ENCODE assay signal across 8 cellular contexts in genomic region chr1:206203364-206204158, GRCh38. TPM values are rescaled to one million over a fixed set of nuclear protein-coding genes. Genes with fewer than 3 reads are reported as not detected.
DNase-seq lines count a peak whose midpoint lies in the region; ATAC-seq and TF ChIP-seq lines count a peak whose summit lies in the region.
"Not testable (repeated sequence)": the region's sequence is repeated elsewhere in the genome, so short reads cannot be mapped to it uniquely, and the experiment has no call there.

Gene SRGAP2, plus strand, starts transcription at chr1:206203541. Its CDS starts 2,430 bp downstream, at chr1:206205971.

- intact Hi-C loops in CD4-positive, alpha-beta memory T cell (cut with micrococcal nuclease); activated T-helper 1 cell treated with anti-CD3 and anti-CD28 coated beads, Interleukin-12 subunit alpha, Interleukin-12 subunit beta, Interleukin-2, Interleukin-4 antibody, amounts not matched to agents 30 ng/mL and 10 ng/mL and 1 ng/mL, durations not matched to agents 14 hours and 24 hours and 36 hours (cut with micrococcal nuclease); esophagus muscularis mucosa (cut with DNase I): not testable (repeated sequence)

- H3K27me3 ChIP-seq in CD4-positive, alpha-beta memory T cell (ENCODE audit: insufficient read depth, low read length); GM23338 (ENCODE audit: insufficient read depth); MG63; SJSA1 (replicated peaks); esophagus muscularis mucosa: not testable (repeated sequence)

- H3K9me2 ChIP-seq in GM23338 (ENCODE audit: insufficient read depth), result not testable (repeated sequence)

- not testable (repeated sequence) for H3K9me3 ChIP-seq in CD4-positive, alpha-beta memory T cell (ENCODE audit: control insufficient read depth in 1 of 2, low read length in 2 of 2); MG63; SJSA1 (replicated peaks); esophagus muscularis mucosa

- not testable (repeated sequence) for H3K36me3 ChIP-seq in CD4-positive, alpha-beta memory T cell (ENCODE audit: insufficient read depth, low read length); GM23338 (ENCODE audit: insufficient read depth); MG63; SJSA1; esophagus muscularis mucosa

- H2AFZ ChIP-seq in GM23338, result not testable (repeated sequence)

- H3K4me3 Mint-ChIP-seq in CD4-positive, alpha-beta memory T cell, result peak within 1 kb of the TSS; percentile 78 to 89 (median 86)
- peak within 1 kb of the TSS; percentile 75 for H3K4me3 Mint-ChIP-seq in GM23338
- H3K4me3 Mint-ChIP-seq in activated T-helper 1 cell treated with anti-CD3 and anti-CD28 coated beads, Interleukin-12 subunit alpha, Interleukin-12 subunit beta, Interleukin-2, Interleukin-4 antibody, amounts not matched to agents 30 ng/mL and 10 ng/mL and 1 ng/mL, durations not matched to agents 14 hours and 24 hours and 36 hours, result peak within 1 kb of the TSS; percentile 79

- peak within 1 kb of the TSS; percentile 67; the same call in 1 of the 2 replicates for H3K4me2 ChIP-seq in GM23338

- peak in 3 of 5 donors; percentile 63 to 67 (median 64) for DNase-seq in CD4-positive, alpha-beta memory T cell
- DNase-seq in GM23338 (ENCODE audit: low spot score) (peak; percentile 8), MG63 (peak; percentile 84), SJSA1 (ENCODE audit: low read depth in 1 of 2, low spot score in 2 of 2) (peak; percentile 76 to 82), esophagus muscularis mucosa (ENCODE audit: extremely low spot score) (peak; percentile 70), middle frontal gyrus (ENCODE audit: extremely low spot score, low spot score) (peak; percentile 2)
- peak; percentile 63 for DNase-seq in activated T-helper 1 cell treated with anti-CD3 and anti-CD28 coated beads, Interleukin-12 subunit alpha, Interleukin-12 subunit beta, Interleukin-2, Interleukin-4 antibody, amounts not matched to agents 30 ng/mL and 10 ng/mL and 1 ng/mL, durations not matched to agents 14 hours and 24 hours and 36 hours (ENCODE audit: low spot score)
- peak; percentile 5 to 23 (median 15) for DNase-seq in stimulated activated CD4-positive, alpha-beta T cell treated with anti-CD3 and anti-CD28 coated beads, TNF-alpha, amount 100 ng/mL, for 4 hours (ENCODE audit: low read depth in 3 of 3)

- POLR2A ChIA-PET in CD4-positive, alpha-beta memory T cell (lab: Charles Lee; ENCODE audit: partially characterized antibody), result not testable (repeated sequence)

- not testable (repeated sequence) for H3K9me3 Mint-ChIP-seq in CD4-positive, alpha-beta memory T cell; GM23338; activated T-helper 1 cell treated with anti-CD3 and anti-CD28 coated beads, Interleukin-12 subunit alpha, Interleukin-12 subunit beta, Interleukin-2, Interleukin-4 antibody, amounts not matched to agents 30 ng/mL and 10 ng/mL and 1 ng/mL, durations not matched to agents 14 hours and 24 hours and 36 hours

- not testable (repeated sequence) for H3K4me1 ChIP-seq in CD4-positive, alpha-beta memory T cell (ENCODE audit: insufficient read depth, low read length); GM23338 (ENCODE audit: insufficient read depth); SJSA1 (replicated peaks); esophagus muscularis mucosa

- WGBS in esophagus muscularis mucosa, result no CpG with 5 or more reads among the region's 63 CpGs

- ATAC-seq in GM23338, result peak; percentile 69

- H3K4me1 Mint-ChIP-seq in CD4-positive, alpha-beta memory T cell; GM23338; activated T-helper 1 cell treated with anti-CD3 and anti-CD28 coated beads, Interleukin-12 subunit alpha, Interleukin-12 subunit beta, Interleukin-2, Interleukin-4 antibody, amounts not matched to agents 30 ng/mL and 10 ng/mL and 1 ng/mL, durations not matched to agents 14 hours and 24 hours and 36 hours (ENCODE audit: low read depth): not testable (repeated sequence)

- H3K79me2 ChIP-seq in GM23338 (replicated peaks; ENCODE audit: insufficient read depth), result not testable (repeated sequence)

- H3K27ac Mint-ChIP-seq in CD4-positive, alpha-beta memory T cell, result peak within 1 kb of the TSS in 6 of 7 donors; percentile 42 to 90 (median 69)
- not testable (repeated sequence) for H3K27ac Mint-ChIP-seq in GM23338
- peak within 1 kb of the TSS; percentile 89 for H3K27ac Mint-ChIP-seq in activated T-helper 1 cell treated with anti-CD3 and anti-CD28 coated beads, Interleukin-12 subunit alpha, Interleukin-12 subunit beta, Interleukin-2, Interleukin-4 antibody, amounts not matched to agents 30 ng/mL and 10 ng/mL and 1 ng/mL, durations not matched to agents 14 hours and 24 hours and 36 hours

- H3F3A ChIP-seq in GM23338 (replicated peaks; ENCODE audit: low read depth), result not testable (repeated sequence)

- TF ChIP-seq CTCF in GM23338 (conservative IDR thresholded peaks at IDR 0.05; ENCODE audit: low read depth in 2 of 2); esophagus muscularis mucosa (IDR thresholded peaks at IDR 0.05): not testable (repeated sequence)

- not testable (repeated sequence) for H3K36me3 Mint-ChIP-seq in CD4-positive, alpha-beta memory T cell; GM23338 (ENCODE audit: low read depth); activated T-helper 1 cell treated with anti-CD3 and anti-CD28 coated beads, Interleukin-12 subunit alpha, Interleukin-12 subunit beta, Interleukin-2, Interleukin-4 antibody, amounts not matched to agents 30 ng/mL and 10 ng/mL and 1 ng/mL, durations not matched to agents 14 hours and 24 hours and 36 hours (ENCODE audit: low read depth)

- peak within 1 kb of the TSS; percentile 31 for H3K27ac ChIP-seq in CD4-positive, alpha-beta memory T cell (ENCODE audit: low read depth, low read length)
- not testable (repeated sequence) for H3K27ac ChIP-seq in GM23338 (ENCODE audit: low read depth); SJSA1
- H3K27ac ChIP-seq in esophagus muscularis mucosa (replicated peaks in 1 of 4), result peak within 1 kb of the TSS; percentile 87 to 90 (median 88)

- not testable (repeated sequence) for H4K20me1 ChIP-seq in GM23338 (replicated peaks; ENCODE audit: insufficient read depth)

- peak within 1 kb of the TSS in 1 of 2 donors; percentile 47 for H3K4me3 ChIP-seq in CD4-positive, alpha-beta memory T cell (ENCODE audit: low read length in 2 of 2)
- H3K4me3 ChIP-seq in GM23338 (peak within 1 kb of the TSS; percentile 66), esophagus muscularis mucosa (peak within 1 kb of the TSS; percentile 56 to 70 (median 62))
- not testable (repeated sequence) for H3K4me3 ChIP-seq in MG63, SJSA1

- CTCF ChIA-PET in CD4-positive, alpha-beta memory T cell (lab: Charles Lee; ENCODE audit: partially characterized antibody), result not testable (repeated sequence)

- not testable (repeated sequence) for TF ChIP-seq EP300 in esophagus muscularis mucosa (IDR thresholded peaks at IDR 0.05)

- not testable (repeated sequence) for H3K27me3 Mint-ChIP-seq in CD4-positive, alpha-beta memory T cell; GM23338 (ENCODE audit: insufficient read depth, low read depth, poor library complexity); activated T-helper 1 cell treated with anti-CD3 and anti-CD28 coated beads, Interleukin-12 subunit alpha, Interleukin-12 subunit beta, Interleukin-2, Interleukin-4 antibody, amounts not matched to agents 30 ng/mL and 10 ng/mL and 1 ng/mL, durations not matched to agents 14 hours and 24 hours and 36 hours (ENCODE audit: insufficient read depth)

- not testable (repeated sequence) for TF ChIP-seq POLR2A in esophagus muscularis mucosa (IDR thresholded peaks at IDR 0.05; ENCODE audit: low read depth)

RNA-seq across cellular contexts. Expression of gene SRGAP2, which starts in this region (rescaled TPM):
- 10 to 100 TPM; 49.0 to 56.6 TPM for total RNA-seq in CD4-positive, alpha-beta memory T cell
- 10 to 100 TPM in 1 of 2 donors, 1 to 10 TPM in 1; 2.7 to 18.4 TPM for polyA plus RNA-seq in CD4-positive, alpha-beta memory T cell
- total RNA-seq in GM23338 (2014; rRNA removed; shearing (Covaris generic)), result 69.2 and 77.8 TPM in 2 replicates
- 41.4 and 48.3 TPM in 2 replicates for polyA plus RNA-seq in GM23338 (2016; fragmentation: Nextera tagmentation; extraction: Ambion mirVana)
- total RNA-seq in MG63 (2014; rRNA removed; shearing (Covaris generic); ENCODE audit: low replicate concordance), result 12.4 and 25.1 TPM in 2 replicates
- 26.0 and 36.4 TPM in 2 replicates for total RNA-seq in SJSA1 (2014; rRNA removed; shearing (Covaris generic))
- total RNA-seq in activated T-helper 1 cell treated with anti-CD3 and anti-CD28 coated beads, Interleukin-12 subunit alpha, Interleukin-12 subunit beta, Interleukin-2, Interleukin-4 antibody, amounts not matched to agents 30 ng/mL and 10 ng/mL and 1 ng/mL, durations not matched to agents 14 hours and 24 hours and 36 hours, result 122 and 129 TPM in 2 replicates
- total RNA-seq in esophagus muscularis mucosa, result 10 to 100 TPM; 39.4 to 54.6 (median 41.0) TPM

Comparison
In these comparisons a context has a peak if more than half of its experiments do, and no peak if none do; other contexts are left out.
1. DNase-seq: peak in every context shown above with its lines; median percentile 84 in MG63; 79 in SJSA1; 70 in esophagus muscularis mucosa; 64 in CD4-positive, alpha-beta memory T cell; 63 in activated T-helper 1 cell treated with anti-CD3 and anti-CD28 coated beads, Interleukin-12 subunit alpha, Interleukin-12 subunit beta, Interleukin-2, Interleukin-4 antibody, amounts not matched to agents 30 ng/mL and 10 ng/mL and 1 ng/mL, durations not matched to agents 14 hours and 24 hours and 36 hours; 15 in stimulated activated CD4-positive, alpha-beta T cell treated with anti-CD3 and anti-CD28 coated beads, TNF-alpha, amount 100 ng/mL, for 4 hours; 8 in GM23338; 2 in middle frontal gyrus.